In genomic region chr1:180947901-180948311, GRCh38 we compare ENCODE assay signal across 10 cellular contexts.
"Had no signal": no experiment of that assay in that cellular context is flagged by ENCODE, and none has a peak within 500 bp of the region (broad histone marks: within the 10 kb centered on the region; RNA-seq: fewer than 3 reads in every experiment).

No MANE protein-coding gene starts in this region.

- ATAC-seq: activated T-helper 17 cell treated with anti-CD3 and anti-CD28 coated beads, Interleukin-2, amount 50 U/mL, for 72 hours; naive thymus-derived CD8-positive, alpha-beta T cell; stimulated activated naive CD8-positive, alpha-beta T cell treated with anti-CD3 and anti-CD28 coated beads, Interleukin-15, amount 100 ng/mL, for 72 hours had no signal

- DNase-seq: activated CD4-positive, CD25-positive, alpha-beta regulatory T cell treated with anti-CD3 and anti-CD28 coated beads, Interleukin-2, amount 50 U/mL, for 72 hours; activated naive CD4-positive, alpha-beta T cell treated with Interleukin-2 at 50 U/mL for 16 hours; esophagus squamous epithelium; kidney glomerular epithelial cell; mesenchymal stem cell; naive thymus-derived CD8-positive, alpha-beta T cell; right cardiac atrium; stimulated activated naive CD8-positive, alpha-beta T cell treated with anti-CD3 and anti-CD28 coated beads, Interleukin-15, amount 100 ng/mL, for 72 hours had no signal

- H3K9me3 ChIP-seq: esophagus squamous epithelium, thoracic aorta had no signal

- H3K4me3 ChIP-seq: esophagus squamous epithelium, thoracic aorta had no signal

- H3K27ac ChIP-seq: esophagus squamous epithelium, thoracic aorta had no signal

- H3K27me3 ChIP-seq: esophagus squamous epithelium had no signal
